In genomic region chr5:44943637-44944036, GRCh38 we compare ENCODE assay signal across 24 cellular contexts.
DNase-seq lines count a peak whose midpoint lies in the region; ATAC-seq, FAIRE-seq and TF ChIP-seq lines count a peak whose summit lies in the region.
"Had no signal": no experiment of that assay in that cellular context is flagged by ENCODE, and none has a peak within 500 bp of the region (broad histone marks: within the 10 kb centered on the region; RNA-seq: fewer than 3 reads in every experiment).

No MANE protein-coding gene starts in this region.

- no peaks in the 10 kb centered on the region for H3K27me3 Mint-ChIP-seq in stimulated activated memory B cell treated with anti-CD40 and anti-IgM and Interleukin-4, amounts not matched to agents 10 μg/mL and 1 μg/mL and 100 μg/mL, for 72 hours

- WGBS in HUES64 = 88% methylated on average over 2 of the region's 2 CpGs
- 74 to 92% (median 89%) methylated on average over 2 of the region's 2 CpGs for WGBS in small intestine, 3 donors

- H3K4me3 ChIP-seq in HUES64 (ENCODE audit: low read length) (no peak overlapping the region), SK-N-MC (peak overlapping the region; percentile 40), small intestine (ENCODE audit: low read depth in 1 of 2, low read length in 2 of 2) (no peak overlapping the region)
- H3K4me3 ChIP-seq: SJCRH30, vagina had no signal

- H3K36me3 ChIP-seq in HUES64 (ENCODE audit: insufficient read depth, low read length) = no peaks in the 10 kb centered on the region
- H3K36me3 ChIP-seq in SK-N-MC (ENCODE audit: insufficient read depth, low read length) = no peaks in the 10 kb centered on the region
- no peaks in the 10 kb centered on the region for H3K36me3 ChIP-seq in small intestine (ENCODE audit: control insufficient read depth in 2 of 2, insufficient read depth in 2 of 2, low read length in 2 of 2)
- H3K36me3 ChIP-seq: SJCRH30, vagina had no signal

- no peak overlapping the region for H3K9ac ChIP-seq in HUES64 (ENCODE audit: low read depth, low read length)
- H3K9ac ChIP-seq in SK-N-MC (ENCODE audit: insufficient read length) = peak overlapping the region; percentile 40

- peak; percentile 35 for DNase-seq in ELR (ENCODE audit: low read depth)
- DNase-seq in SK-N-MC (ENCODE audit: low read depth, low spot score) = no peak
- peak in 1 of 2 donors; percentile 13 for DNase-seq in foreskin keratinocyte
- no peak for DNase-seq in effector CD8-positive, alpha-beta T cell (lab: John Stamatoyannopoulos, UW)
- DNase-seq in HK-2 (ENCODE audit: unreplicated experiment) = no peak
- no peak for DNase-seq in small intestine
- DNase-seq: activated effector memory CD4-positive, alpha-beta T cell treated with Interleukin-2 at 50 U/mL for 16 hours; amygdala; Caco-2; effector CD4-positive, alpha-beta T cell; hippocampal formation; kidney; naive thymus-derived CD4-positive, alpha-beta T cell; NCI-H1048; NCI-H2029 treated with DMSO at 0.1 percent for 48 hours; NCI-H524; SJCRH30; stimulated activated CD4-positive, alpha-beta T cell treated with anti-CD3 and anti-CD28 coated beads, Interleukin-4, amount 100 ng/mL, for 1 hour; T-helper 9 cell had no signal

- H3K4me1 ChIP-seq in HUES64 (ENCODE audit: insufficient read depth, low read length) (peaks cover 48% of the 10 kb centered on the region), foreskin keratinocyte (no peaks in the 10 kb centered on the region), small intestine (ENCODE audit: control insufficient read depth in 2 of 2, insufficient read depth in 1 of 2, low read depth in 1 of 2, low read length in 1 of 2) (no peaks in the 10 kb centered on the region)
- H3K4me1 ChIP-seq: Caco-2, SJCRH30, vagina had no signal

- TF ChIP-seq CTCF in foreskin keratinocyte (conservative IDR thresholded peaks at IDR 0.05) = no peak

- H3K36me3 Mint-ChIP-seq in stimulated activated memory B cell treated with anti-CD40 and anti-IgM and Interleukin-4, amounts not matched to agents 10 μg/mL and 1 μg/mL and 100 μg/mL, for 72 hours = no peaks in the 10 kb centered on the region
- H3K36me3 Mint-ChIP-seq: naive thymus-derived CD4-positive, alpha-beta T cell had no signal

- H3K27ac Mint-ChIP-seq in stimulated activated memory B cell treated with anti-CD40 and anti-IgM and Interleukin-4, amounts not matched to agents 10 μg/mL and 1 μg/mL and 100 μg/mL, for 72 hours = no peak overlapping the region
- H3K27ac Mint-ChIP-seq: naive thymus-derived CD4-positive, alpha-beta T cell had no signal

- H3K4me3 Mint-ChIP-seq in stimulated activated memory B cell treated with anti-CD40 and anti-IgM and Interleukin-4, amounts not matched to agents 10 μg/mL and 1 μg/mL and 100 μg/mL, for 72 hours = no peak overlapping the region
- H3K4me3 Mint-ChIP-seq: naive thymus-derived CD4-positive, alpha-beta T cell had no signal

- peak; percentile 32 for ATAC-seq in foreskin keratinocyte
- no peak for ATAC-seq in stimulated activated memory B cell treated with anti-CD40 and anti-IgM and Interleukin-4, amounts not matched to agents 10 μg/mL and 1 μg/mL and 100 μg/mL, for 72 hours
- ATAC-seq: activated CD4-positive, CD25-positive, alpha-beta regulatory T cell treated with anti-CD3 and anti-CD28 coated beads, Interleukin-2, amount 50 U/mL, for 24 hours; naive thymus-derived CD4-positive, alpha-beta T cell had no signal

- H3K27ac ChIP-seq in HUES64 (ENCODE audit: low read depth, low read length) (peak overlapping the region; percentile 95), SK-N-MC (peak overlapping the region; percentile 88), foreskin keratinocyte (no peak overlapping the region), small intestine (ENCODE audit: low read depth in 1 of 2, low read length in 1 of 2) (no peak overlapping the region)
- H3K27ac ChIP-seq: SJCRH30, vagina had no signal

- H3K27me3 ChIP-seq in HUES64 (ENCODE audit: insufficient read depth, low read length) (no peaks in the 10 kb centered on the region), foreskin keratinocyte (no peaks in the 10 kb centered on the region), small intestine (ENCODE audit: control insufficient read depth in 2 of 2, insufficient read depth in 2 of 2, low read length in 2 of 2) (no peaks in the 10 kb centered on the region)
- H3K27me3 ChIP-seq: vagina had no signal

- H3K9me3 Mint-ChIP-seq in stimulated activated memory B cell treated with anti-CD40 and anti-IgM and Interleukin-4, amounts not matched to agents 10 μg/mL and 1 μg/mL and 100 μg/mL, for 72 hours = peaks cover 2% of the 10 kb centered on the region

- no peak for FAIRE-seq in small intestine (lab: Jason Lieb, UNC)
- FAIRE-seq: GM12891, kidney had no signal

- H3K9me3 ChIP-seq in HUES64 (ENCODE audit: insufficient read depth, low read depth, low read length) (no peaks in the 10 kb centered on the region), SK-N-MC (ENCODE audit: low read depth, low read length) (no peaks in the 10 kb centered on the region), small intestine (ENCODE audit: control insufficient read depth, low read depth) (no peaks in the 10 kb centered on the region)
- H3K9me3 ChIP-seq: Caco-2, SJCRH30, vagina had no signal

- no peaks in the 10 kb centered on the region for H3K4me1 Mint-ChIP-seq in stimulated activated memory B cell treated with anti-CD40 and anti-IgM and Interleukin-4, amounts not matched to agents 10 μg/mL and 1 μg/mL and 100 μg/mL, for 72 hours

Comparison
In these comparisons a context has a peak if more than half of its experiments do, and no peak if none do; other contexts are left out.
1. H3K27ac ChIP-seq: peak in HUES64 (single experiment) and SK-N-MC (single experiment); none in foreskin keratinocyte (single experiment) and small intestine (0 of 2).